18 cellular contexts compared by ENCODE assay signal in genomic region chr1:170674986-170675385, GRCh38. TPM values are rescaled to one million over a fixed set of nuclear protein-coding genes. Genes with fewer than 3 reads are reported as not detected.
"Had no signal": no experiment of that assay in that cellular context is flagged by ENCODE, and none has a peak within 500 bp of the region (broad histone marks: within the 10 kb centered on the region; RNA-seq: fewer than 3 reads in every experiment).

No MANE protein-coding gene starts in this region.

- H3K4me1 ChIP-seq: spleen had no signal

- H3K36me3 ChIP-seq: cardiac muscle cell, esophagus muscularis mucosa, left ventricle myocardium inferior, spleen, thoracic aorta had no signal

- H3K27ac Mint-ChIP-seq: activated naive CD4-positive, alpha-beta T cell treated with anti-CD3 and anti-CD28 coated beads, Interleukin-2, amount 10 ng/mL, durations not matched to agents 7 days and 5 days; activated T-helper 2 cell treated with anti-CD3 and anti-CD28 coated beads, Interferon-gamma antibody, Interleukin-2, Interleukin-4, amounts not matched to agents 10 μg/mL and 5 μg/mL and 100 μg/mL, durations not matched to agents 14 hours and 24 hours and 36 hours; progenitor cell of endocrine pancreas; stimulated activated naive CD8-positive, alpha-beta T cell treated with anti-CD3 and anti-CD28 coated beads, Interleukin-15, amount 100 ng/mL, for 72 hours had no signal

- DNase-seq: activated CD4-positive, alpha-beta T cell treated with anti-CD3 and anti-CD28 coated beads for 1 hour; activated CD4-positive, alpha-beta T cell treated with anti-CD3 and anti-CD28 coated beads, Interleukin-2, amount 50 U/mL, for 4 hours; activated naive CD4-positive, alpha-beta T cell treated with anti-CD3 and anti-CD28 coated beads, Interleukin-2, amount 10 ng/mL, durations not matched to agents 7 days and 5 days; activated T-cell treated with anti-CD3 and anti-CD28 coated beads for 4 hours; hippocampal formation; left ventricle myocardium inferior; nucleus accumbens; right cardiac atrium; spleen; stimulated activated naive CD8-positive, alpha-beta T cell treated with anti-CD3 and anti-CD28 coated beads, Interleukin-15, amount 100 ng/mL, for 72 hours; T-helper 1 cell had no signal

- H3K4me3 Mint-ChIP-seq: activated naive CD4-positive, alpha-beta T cell treated with anti-CD3 and anti-CD28 coated beads, Interleukin-2, amount 10 ng/mL, durations not matched to agents 7 days and 5 days; stimulated activated naive CD8-positive, alpha-beta T cell treated with anti-CD3 and anti-CD28 coated beads, Interleukin-15, amount 100 ng/mL, for 72 hours had no signal

- H3K27ac ChIP-seq: cardiac muscle cell, esophagus muscularis mucosa, left ventricle myocardium inferior, spleen, VCaP had no signal

- ATAC-seq: stimulated activated naive CD8-positive, alpha-beta T cell treated with anti-CD3 and anti-CD28 coated beads, Interleukin-15, amount 100 ng/mL, for 72 hours had no signal

- H3K4me1 Mint-ChIP-seq: activated naive CD4-positive, alpha-beta T cell treated with anti-CD3 and anti-CD28 coated beads, Interleukin-2, amount 10 ng/mL, durations not matched to agents 7 days and 5 days had no signal

- H3K4me3 ChIP-seq: cardiac muscle cell, esophagus muscularis mucosa, left ventricle myocardium inferior, spleen, thoracic aorta had no signal

- H3K9me3 ChIP-seq: esophagus muscularis mucosa, left ventricle myocardium inferior, spleen, thoracic aorta had no signal

- H3K9me3 Mint-ChIP-seq: activated naive CD4-positive, alpha-beta T cell treated with anti-CD3 and anti-CD28 coated beads, Interleukin-2, amount 10 ng/mL, durations not matched to agents 7 days and 5 days; activated T-helper 2 cell treated with anti-CD3 and anti-CD28 coated beads, Interferon-gamma antibody, Interleukin-2, Interleukin-4, amounts not matched to agents 10 μg/mL and 5 μg/mL and 100 μg/mL, durations not matched to agents 14 hours and 24 hours and 36 hours; nephron; stimulated activated naive CD8-positive, alpha-beta T cell treated with anti-CD3 and anti-CD28 coated beads, Interleukin-15, amount 100 ng/mL, for 72 hours had no signal

- H3K36me3 Mint-ChIP-seq: activated naive CD4-positive, alpha-beta T cell treated with anti-CD3 and anti-CD28 coated beads, Interleukin-2, amount 10 ng/mL, durations not matched to agents 7 days and 5 days had no signal

RNA-seq across cellular contexts. Expression of gene PRRX1, which starts 11.1 kb away (rescaled TPM):
- total RNA-seq: activated T-helper 2 cell treated with anti-CD3 and anti-CD28 coated beads, Interferon-gamma antibody, Interleukin-2, Interleukin-4, amounts not matched to agents 10 μg/mL and 5 μg/mL and 100 μg/mL, durations not matched to agents 14 hours and 24 hours and 36 hours had no signal
